In genomic region chr11:75326439-75326810, GRCh38 we compare ENCODE assay signal across 9 cellular contexts. TPM values are rescaled to one million over a fixed set of nuclear protein-coding genes. Genes with fewer than 3 reads are reported as not detected.
DNase-seq lines count a peak whose midpoint lies in the region; ATAC-seq, FAIRE-seq and TF ChIP-seq lines count a peak whose summit lies in the region.
"Had no signal": no experiment of that assay in that cellular context is flagged by ENCODE, and none has a peak within 500 bp of the region (broad histone marks: within the 10 kb centered on the region; RNA-seq: fewer than 3 reads in every experiment).

No MANE protein-coding gene starts in this region.

- peak; percentile 80 for ATAC-seq in activated T-helper 17 cell treated with anti-CD3 and anti-CD28 coated beads, Interleukin-2, amount 50 U/mL, for 72 hours (replicated peaks)
- peak; percentile 52 to 64 for ATAC-seq in stimulated activated naive B cell treated with anti-CD40 and anti-IgM and Interleukin-4, amounts not matched to agents 10 μg/mL and 1 μg/mL and 100 μg/mL, for 72 hours (replicated peaks)
- no peak for ATAC-seq in GM21576 (IDR thresholded peaks at IDR 0.05; ENCODE audit: unreplicated experiment)
- ATAC-seq: HepG2 had no signal

- H3K9me3 ChIP-seq in keratinocyte (ENCODE audit: control insufficient read depth, low read depth, low read length), result no peaks in the 10 kb centered on the region

- H3K9me1 ChIP-seq in keratinocyte (ENCODE audit: control insufficient read depth, extremely low read depth, insufficient read depth, low read length), result no peaks in the 10 kb centered on the region

- no peaks in the 10 kb centered on the region for H4K20me1 ChIP-seq in keratinocyte (ENCODE audit: control insufficient read depth, extremely low read depth, insufficient read depth, low read length)

- dilution Hi-C loops in keratinocyte (cut with MboI; ENCODE audit: extremely low pct_ligation_motif_present, low sequenced_read_pairs), result no loop called here

- H3K27me3 ChIP-seq in keratinocyte (ENCODE audit: control insufficient read depth, extremely low read depth, insufficient read depth, low read length), result no peaks in the 10 kb centered on the region
- H3K27me3 ChIP-seq in H7 (ENCODE audit: control insufficient read depth, insufficient read depth, low read length), result no peaks in the 10 kb centered on the region

- FAIRE-seq in keratinocyte (lab: Jason Lieb, UNC), result no peak
- FAIRE-seq: HepG2 had no signal

- H3K9me3 Mint-ChIP-seq in activated T-helper 17 cell treated with anti-CD3 and anti-CD28 coated beads, Interleukin-2, amount 50 U/mL, for 72 hours, result no peaks in the 10 kb centered on the region
- H3K9me3 Mint-ChIP-seq in stimulated activated naive B cell treated with anti-CD40 and anti-IgM and Interleukin-4, amounts not matched to agents 10 μg/mL and 1 μg/mL and 100 μg/mL, for 72 hours, result no peaks in the 10 kb centered on the region

- no peak overlapping the region for H3K4me3 ChIP-seq in keratinocyte (ENCODE audit: control insufficient read depth in 2 of 3, extremely low read depth in 1 of 3, insufficient read depth in 2 of 3, low read depth in 1 of 3, low read length in 3 of 3)
- no peak overlapping the region for H3K4me3 ChIP-seq in H7 (ENCODE audit: insufficient read depth, low read depth, low read length)

- H3K27ac Mint-ChIP-seq in activated T-helper 17 cell treated with anti-CD3 and anti-CD28 coated beads, Interleukin-2, amount 50 U/mL, for 72 hours, result peak overlapping the region; percentile 21
- H3K27ac Mint-ChIP-seq in stimulated activated naive B cell treated with anti-CD40 and anti-IgM and Interleukin-4, amounts not matched to agents 10 μg/mL and 1 μg/mL and 100 μg/mL, for 72 hours, result no peak overlapping the region

- H3K4me3 Mint-ChIP-seq in activated T-helper 17 cell treated with anti-CD3 and anti-CD28 coated beads, Interleukin-2, amount 50 U/mL, for 72 hours, result peak overlapping the region; percentile 50
- H3K4me3 Mint-ChIP-seq in stimulated activated naive B cell treated with anti-CD40 and anti-IgM and Interleukin-4, amounts not matched to agents 10 μg/mL and 1 μg/mL and 100 μg/mL, for 72 hours, result no peak overlapping the region

- H3K27me3 Mint-ChIP-seq in activated T-helper 17 cell treated with anti-CD3 and anti-CD28 coated beads, Interleukin-2, amount 50 U/mL, for 72 hours, result no peaks in the 10 kb centered on the region
- H3K27me3 Mint-ChIP-seq in stimulated activated naive B cell treated with anti-CD40 and anti-IgM and Interleukin-4, amounts not matched to agents 10 μg/mL and 1 μg/mL and 100 μg/mL, for 72 hours, result no peaks in the 10 kb centered on the region

- no peak overlapping the region for H2AFZ ChIP-seq in keratinocyte (ENCODE audit: control insufficient read depth, low read length)

- peaks cover 19% of the 10 kb centered on the region for H3K4me1 ChIP-seq in keratinocyte (ENCODE audit: control insufficient read depth, extremely low read depth, insufficient read depth, low read length)

- no peaks in the 10 kb centered on the region for H3K36me3 Mint-ChIP-seq in activated T-helper 17 cell treated with anti-CD3 and anti-CD28 coated beads, Interleukin-2, amount 50 U/mL, for 72 hours (ENCODE audit: low read depth)
- H3K36me3 Mint-ChIP-seq in stimulated activated naive B cell treated with anti-CD40 and anti-IgM and Interleukin-4, amounts not matched to agents 10 μg/mL and 1 μg/mL and 100 μg/mL, for 72 hours, result no peaks in the 10 kb centered on the region

- H3K79me2 ChIP-seq in keratinocyte (ENCODE audit: control insufficient read depth, insufficient read depth, low read length), result no peaks in the 10 kb centered on the region

- no peak for TF ChIP-seq CTCF in keratinocyte (optimal IDR thresholded peaks at IDR 0.05 in 1 of 3, IDR thresholded peaks at IDR 0.05 in 1 of 3, conservative IDR thresholded peaks at IDR 0.05 in 1 of 3; ENCODE audit: extremely low read depth in 1 of 3, insufficient read depth in 2 of 3, low read length in 3 of 3)

- peak; percentile 66 for DNase-seq in activated CD8-positive, alpha-beta memory T cell treated with anti-CD3 and anti-CD28 coated beads for 24 hours
- DNase-seq in activated CD8-positive, alpha-beta memory T cell treated with anti-CD3 and anti-CD28 coated beads, Interleukin-2, amount 50 U/mL, for 48 hours, result no peak
- no peak for DNase-seq in keratinocyte (ENCODE audit: low read depth, low spot score)
- DNase-seq in stimulated activated naive B cell treated with anti-CD40 and anti-IgM and Interleukin-4, amounts not matched to agents 10 μg/mL and 1 μg/mL and 100 μg/mL, for 72 hours, result no peak
- no peak for DNase-seq in H7
- DNase-seq in amniotic stem cell (lab: John Stamatoyannopoulos, UW), result no peak

- no peak overlapping the region for H3K9ac ChIP-seq in keratinocyte (ENCODE audit: control insufficient read depth, extremely low read depth, insufficient read depth, low read length)

- H3K27ac ChIP-seq in keratinocyte (ENCODE audit: control insufficient read depth, insufficient read depth, low read length), result peak overlapping the region; percentile 68

- peak overlapping the region; percentile 53 for H3K4me2 ChIP-seq in keratinocyte (ENCODE audit: control insufficient read depth, extremely low read depth, insufficient read depth, low read depth, low read length)

- no peaks in the 10 kb centered on the region for H3K36me3 ChIP-seq in keratinocyte (ENCODE audit: control insufficient read depth in 2 of 2, extremely low read depth in 1 of 2, insufficient read depth in 2 of 2, low read length in 2 of 2)
- no peaks in the 10 kb centered on the region for H3K36me3 ChIP-seq in H7 (replicated peaks; ENCODE audit: control insufficient read depth, insufficient read depth, low read length)

- peaks cover 37% of the 10 kb centered on the region for H3K4me1 Mint-ChIP-seq in activated T-helper 17 cell treated with anti-CD3 and anti-CD28 coated beads, Interleukin-2, amount 50 U/mL, for 72 hours
- peaks cover 5 to 20% of the 10 kb centered on the region in 2 donors for H3K4me1 Mint-ChIP-seq in stimulated activated naive B cell treated with anti-CD40 and anti-IgM and Interleukin-4, amounts not matched to agents 10 μg/mL and 1 μg/mL and 100 μg/mL, for 72 hours

RNA-seq across cellular contexts. Expression of gene ARRB1, which starts 25.0 kb away (rescaled TPM):
- 10 to 100 TPM; 10.7 to 14.7 TPM for total RNA-seq in activated T-helper 17 cell treated with anti-CD3 and anti-CD28 coated beads, Interleukin-2, amount 50 U/mL, for 72 hours
- 0.94 to 1.9 TPM (median 1.8 TPM) in 3 replicates for polyA plus RNA-seq in keratinocyte
- polyA plus RNA-seq in keratinocyte (2011; ENCODE audit: low read depth), result 3.3 TPM
- polyA plus RNA-seq in keratinocyte (2011; cell fraction: cytosol; rRNA removed), result 1.0 and 1.9 TPM in 2 replicates
- 1.5 and 2.2 TPM in 2 replicates for polyA plus RNA-seq in keratinocyte (2011; cell fraction: nucleus; rRNA removed)
- polyA plus RNA-seq in keratinocyte (2012; ENCODE audit: low replicate concordance), result 1.4 and 2.3 TPM in 2 replicates
- polyA minus RNA-seq in keratinocyte, result 3.2 to 5.7 TPM (median 3.7 TPM) in 3 replicates
- polyA minus RNA-seq in keratinocyte (2011; cell fraction: cytosol; rRNA and poly(A)+ RNA removed), result 1.7 TPM
- polyA minus RNA-seq in keratinocyte (2011; cell fraction: nucleus; rRNA and poly(A)+ RNA removed), result 2.5 and 2.6 TPM in 2 replicates
- 110 and 116 TPM in 2 replicates for total RNA-seq in H7 (2014; rRNA removed; shearing (Covaris generic))
